Comparison of ENCODE assay signal across 34 cellular contexts in the genomic region with DNA sequence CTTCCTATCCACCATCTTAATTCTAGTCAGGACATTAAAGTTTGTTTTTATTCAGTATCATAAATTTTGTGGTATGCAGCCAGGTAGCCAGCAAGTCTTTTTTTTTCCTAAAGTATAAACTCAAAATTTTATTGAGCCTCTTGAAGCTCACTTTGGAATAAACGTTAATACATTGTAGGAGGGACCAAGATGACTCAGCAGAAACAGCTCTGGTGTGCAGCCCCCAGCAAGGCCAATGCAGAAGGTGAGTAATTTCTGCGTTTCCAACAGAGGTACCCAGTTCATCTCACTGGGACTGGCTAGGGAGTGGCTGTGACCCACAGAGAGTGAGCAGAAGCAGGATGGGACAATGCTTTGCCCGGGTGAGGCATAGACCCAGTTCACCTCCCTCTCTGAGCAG. TPM values are rescaled to one million over a fixed set of nuclear protein-coding genes. Genes with fewer than 3 reads are reported as not detected.
"Had no signal": no experiment of that assay in that cellular context is flagged by ENCODE, and none has a peak within 500 bp of the region (broad histone marks: within the 10 kb centered on the region; RNA-seq: fewer than 3 reads in every experiment).

No MANE protein-coding gene starts in this region.

- H3K4me1 ChIP-seq: neural progenitor cell, parathyroid adenoma, psoas muscle, spleen, suprapubic skin, testis, tibial artery, transverse colon, upper lobe of right lung, uterus had no signal

- ATAC-seq: natural killer cell; psoas muscle; right cardiac atrium; sciatic nerve; stimulated activated memory B cell treated with anti-CD40 and anti-IgM and Interleukin-4, amounts not matched to agents 10 μg/mL and 1 μg/mL and 100 μg/mL, for 72 hours; stimulated activated naive CD8-positive, alpha-beta T cell treated with anti-CD3 and anti-CD28 coated beads, Interleukin-15, amount 100 ng/mL, for 72 hours; stimulated activated naive CD8-positive, alpha-beta T cell treated with anti-CD3 and anti-CD28 coated beads, Interleukin-15, Interleukin-2, amounts not matched to agents 100 U/mL and 50 U/mL, for 24 hours; upper lobe of right lung had no signal

- H3K4me2 ChIP-seq: neural progenitor cell, smooth muscle cell had no signal

- H3K27ac ChIP-seq: neural progenitor cell, ovary, parathyroid adenoma, psoas muscle, skin epidermis, spleen, suprapubic skin, testis, tibial artery, transverse colon, upper lobe of right lung, uterus had no signal

- H3K9me3 ChIP-seq: ovary, psoas muscle, suprapubic skin, testis, tibial artery, transverse colon, upper lobe of right lung, uterus had no signal

- H3K27me3 ChIP-seq: neural progenitor cell, ovary, spleen, suprapubic skin, testis, tibial artery, transverse colon, upper lobe of right lung, uterus had no signal

- H3K79me2 ChIP-seq: parathyroid adenoma had no signal

- H2AFZ ChIP-seq: neural progenitor cell, parathyroid adenoma had no signal

- DNase-seq: natural killer cell; occipital lobe; ovary; posterior cingulate gyrus; psoas muscle; right cardiac atrium; spleen; stimulated activated CD4-positive, alpha-beta T cell treated with anti-CD3 and anti-CD28 coated beads, Interleukin-12 subunit alpha, Interleukin-12 subunit beta, amount 100 ng/mL, for 4 hours; stimulated activated CD4-positive, alpha-beta T cell treated with anti-CD3 and anti-CD28 coated beads, Interleukin-1b, Interleukin-23, amount 100 ng/mL, for 48 hours; stimulated activated CD4-positive, alpha-beta T cell treated with anti-CD3 and anti-CD28 coated beads, Interleukin-4, amount 100 ng/mL, for 1 hour; stimulated activated CD4-positive, alpha-beta T cell treated with anti-CD3 and anti-CD28 coated beads, Interleukin-4, amount 100 ng/mL, for 4 hours; stimulated activated CD8-positive, alpha-beta memory T cell treated with anti-CD3 and anti-CD28 coated beads, Interleukin-4, amount 100 ng/mL, for 48 hours; stimulated activated naive CD4-positive, alpha-beta T cell; stimulated activated naive CD8-positive, alpha-beta T cell treated with anti-CD3 and anti-CD28 coated beads, Interleukin-15, amount 100 ng/mL, for 72 hours; stimulated activated naive CD8-positive, alpha-beta T cell treated with anti-CD3 and anti-CD28 coated beads, Interleukin-15, Interleukin-2, amounts not matched to agents 100 U/mL and 50 U/mL, for 24 hours; substantia nigra; testis; tibial artery; transverse colon; upper lobe of right lung; uterus had no signal

- H3K9ac ChIP-seq: neural progenitor cell, parathyroid adenoma had no signal

- H3K4me3 ChIP-seq: neural progenitor cell, ovary, psoas muscle, skin epidermis, smooth muscle cell, spleen, suprapubic skin, testis, tibial artery, transverse colon, upper lobe of right lung, uterus had no signal

- H3K36me3 ChIP-seq: neural progenitor cell, ovary, spleen, suprapubic skin, tibial artery, transverse colon, upper lobe of right lung, uterus had no signal

RNA-seq across cellular contexts. Expression of a gene that starts 9.7 kb away (rescaled TPM):
- total RNA-seq: natural killer cell, osteoblast, progenitor cell of endocrine pancreas, psoas muscle, renal cortical epithelial cell, right cardiac atrium, smooth muscle cell, suprapubic skin, transverse colon, upper lobe of right lung, urinary bladder had no signal
- polyA plus RNA-seq: neural cell, ovary, psoas muscle, right cardiac atrium, smooth muscle cell, spleen, thymus, urinary bladder had no signal

RNA-seq across cellular contexts. Expression of a gene that starts 12.7 kb away (rescaled TPM):
- total RNA-seq: natural killer cell, occipital lobe, osteoblast, ovary, progenitor cell of endocrine pancreas, psoas muscle, renal cortical epithelial cell, right cardiac atrium, sciatic nerve, smooth muscle cell, spleen, suprapubic skin, testis, transverse colon, upper lobe of right lung, urinary bladder, uterus had no signal
- polyA plus RNA-seq: neural cell, ovary, psoas muscle, right cardiac atrium, smooth muscle cell, spleen, thymus, urinary bladder had no signal

RNA-seq across cellular contexts. Expression of a gene that starts 42.4 kb away (rescaled TPM):
- total RNA-seq: natural killer cell, occipital lobe, osteoblast, ovary, progenitor cell of endocrine pancreas, psoas muscle, renal cortical epithelial cell, right cardiac atrium, sciatic nerve, smooth muscle cell, spleen, suprapubic skin, testis, transverse colon, upper lobe of right lung, urinary bladder, uterus had no signal
- polyA plus RNA-seq: neural cell, ovary, psoas muscle, right cardiac atrium, smooth muscle cell, spleen, thymus, urinary bladder had no signal

RNA-seq across cellular contexts. Expression of a gene that starts 43.9 kb away (rescaled TPM):
- total RNA-seq: natural killer cell, osteoblast, progenitor cell of endocrine pancreas, psoas muscle, renal cortical epithelial cell, right cardiac atrium, sciatic nerve, smooth muscle cell, spleen, suprapubic skin, transverse colon, upper lobe of right lung, urinary bladder, uterus had no signal
- polyA plus RNA-seq: neural cell, ovary, psoas muscle, right cardiac atrium, smooth muscle cell, urinary bladder had no signal
